9 cellular contexts compared by ENCODE assay signal in genomic region chr5:50966986-50967385, GRCh38.
DNase-seq lines count a peak whose midpoint lies in the region; ATAC-seq and TF ChIP-seq lines count a peak whose summit lies in the region.
"Had no signal": no experiment of that assay in that cellular context is flagged by ENCODE, and none has a peak within 500 bp of the region (broad histone marks: within the 10 kb centered on the region; RNA-seq: fewer than 3 reads in every experiment).

No MANE protein-coding gene starts in this region.

- peak overlapping the region in 1 of 2 donors; percentile 30 for H3K4me3 ChIP-seq in CD4-positive, alpha-beta memory T cell (ENCODE audit: low read length in 2 of 2)
- H3K4me3 ChIP-seq in neural cell (ENCODE audit: low read length), result peak overlapping the region; percentile 66

- H3K36me3 ChIP-seq in CD4-positive, alpha-beta memory T cell (ENCODE audit: insufficient read depth, low read length), result no peaks in the 10 kb centered on the region
- H3K36me3 ChIP-seq in neural cell (ENCODE audit: insufficient read depth, low read length), result no peaks in the 10 kb centered on the region
- H3K36me3 ChIP-seq: neutrophil had no signal

- POLR2A ChIA-PET in CD4-positive, alpha-beta memory T cell (lab: Charles Lee; ENCODE audit: partially characterized antibody), result no interaction called here

- H3K27ac Mint-ChIP-seq in CD4-positive, alpha-beta memory T cell, result peak overlapping the region in 1 of 7 donors; percentile 24
- no peak overlapping the region for H3K27ac Mint-ChIP-seq in effector memory CD8-positive, alpha-beta T cell

- no peaks in the 10 kb centered on the region for H3K36me3 Mint-ChIP-seq in CD4-positive, alpha-beta memory T cell
- H3K36me3 Mint-ChIP-seq in effector memory CD8-positive, alpha-beta T cell (ENCODE audit: insufficient read depth), result no peaks in the 10 kb centered on the region

- H2AFZ ChIP-seq in neural cell (ENCODE audit: low read depth, low read length), result no peak overlapping the region

- H3K4me3 Mint-ChIP-seq in CD4-positive, alpha-beta memory T cell, result peak overlapping the region; percentile 61 to 90 (median 81)
- peak overlapping the region; percentile 81 to 83 for H3K4me3 Mint-ChIP-seq in effector memory CD8-positive, alpha-beta T cell

- no peaks in the 10 kb centered on the region for H4K20me1 ChIP-seq in neural cell (ENCODE audit: insufficient read depth)

- H3K4me2 ChIP-seq in neural cell (ENCODE audit: low read length), result peak overlapping the region; percentile 81

- no peak for TF ChIP-seq CTCF in neural cell (IDR thresholded peaks at IDR 0.05; ENCODE audit: poor library complexity, severe bottlenecking)

- H3K27me3 ChIP-seq in CD4-positive, alpha-beta memory T cell (ENCODE audit: insufficient read depth, low read length), result peaks cover 64% of the 10 kb centered on the region
- peaks cover 12% of the 10 kb centered on the region for H3K27me3 ChIP-seq in neural cell (ENCODE audit: insufficient read depth, low read depth, low read length)

- H3K9me2 ChIP-seq in neural cell (ENCODE audit: insufficient read depth, low read length), result no peaks in the 10 kb centered on the region

- peaks cover 66% of the 10 kb centered on the region for H3K4me1 ChIP-seq in CD4-positive, alpha-beta memory T cell (ENCODE audit: insufficient read depth, low read length)

- H3K27me3 Mint-ChIP-seq in CD4-positive, alpha-beta memory T cell, result peaks cover 59 to 71% of the 10 kb centered on the region in 2 donors
- peaks cover 78 to 87% of the 10 kb centered on the region in 2 donors for H3K27me3 Mint-ChIP-seq in effector memory CD8-positive, alpha-beta T cell

- peaks cover 0 to 18% (median 6%) of the 10 kb centered on the region in 8 donors for H3K9me3 Mint-ChIP-seq in CD4-positive, alpha-beta memory T cell
- H3K9me3 Mint-ChIP-seq in effector memory CD8-positive, alpha-beta T cell, result no peaks in the 10 kb centered on the region

- TF ChIP-seq EP300 in neural cell (conservative IDR thresholded peaks at IDR 0.05; ENCODE audit: poor library complexity, severe bottlenecking), result no peak

- CTCF ChIA-PET in CD4-positive, alpha-beta memory T cell (lab: Charles Lee; ENCODE audit: partially characterized antibody), result interaction anchor here (1.2 to 2.0 kb wide), 3 partner anchors 8 to 1690 kb away, joined by 3 to 8 read pairs (median 4); no protein-coding TSS in a partner anchor

- no peak for TF ChIP-seq RAD21 in neural cell (conservative IDR thresholded peaks at IDR 0.05)

- H3K4me1 Mint-ChIP-seq in CD4-positive, alpha-beta memory T cell, result peaks cover 41 to 68% (median 54%) of the 10 kb centered on the region in 4 donors
- peaks cover 45 to 49% of the 10 kb centered on the region in 2 donors for H3K4me1 Mint-ChIP-seq in effector memory CD8-positive, alpha-beta T cell (ENCODE audit: low read depth in 2 of 2)

- H3K9ac ChIP-seq in neural cell (ENCODE audit: low read length), result peak overlapping the region; percentile 68

- ATAC-seq in effector memory CD8-positive, alpha-beta T cell (replicated peaks), result no peak
- ATAC-seq in HG03521 (IDR thresholded peaks at IDR 0.05; ENCODE audit: unreplicated experiment) (no peak), HG03159 (IDR thresholded peaks at IDR 0.05; ENCODE audit: unreplicated experiment) (no peak)

- H3K79me2 ChIP-seq in neural cell (replicated peaks; ENCODE audit: insufficient read depth, low read length), result peaks cover 37% of the 10 kb centered on the region

- H3K9me3 ChIP-seq in CD4-positive, alpha-beta memory T cell (ENCODE audit: control insufficient read depth in 1 of 2, low read length in 2 of 2), result no peaks in the 10 kb centered on the region
- H3K9me3 ChIP-seq in neural cell (ENCODE audit: low read length), result no peaks in the 10 kb centered on the region
- H3K9me3 ChIP-seq: neutrophil had no signal

- H3K27ac ChIP-seq in CD4-positive, alpha-beta memory T cell (ENCODE audit: low read depth, low read length), result no peak overlapping the region
- H3K27ac ChIP-seq in neural cell (ENCODE audit: low read length), result peak overlapping the region; percentile 78
- H3K27ac ChIP-seq: neutrophil had no signal

- intact Hi-C loops in CD4-positive, alpha-beta memory T cell (cut with micrococcal nuclease), result loop anchor here (10.0 kb wide), 2 partner anchors 1508 to 1948 kb away; no protein-coding TSS in a partner anchor

- no peaks in the 10 kb centered on the region for H3F3A ChIP-seq in neural cell (ENCODE audit: insufficient read depth, low read length, poor library complexity, severe bottlenecking)

- no peak for DNase-seq in CD4-positive, alpha-beta memory T cell
- peak; percentile 33 for DNase-seq in NCI-H146 treated with DMSO at 0.1 percent for 48 hours (lab: John Stamatoyannopoulos, UW; ENCODE audit: unreplicated experiment)
- DNase-seq in effector memory CD8-positive, alpha-beta T cell, result no peak
- DNase-seq in stimulated activated CD4-positive, alpha-beta T cell treated with anti-CD3 and anti-CD28 coated beads, Interleukin-4, amount 100 ng/mL, for 24 hours, result no peak
- DNase-seq in inferior parietal cortex (ENCODE audit: extremely low spot score), result no peak

TF ChIP-seq in neural cell, 6 proteins besides CTCF, POLR2A, EP300 and RAD21:
- TF ChIP-seq REST (IDR thresholded peaks at IDR 0.05; ENCODE audit: borderline replicate concordance) (peak; percentile 10), TAF1 (IDR thresholded peaks at IDR 0.05; ENCODE audit: low read depth) (no peak), POLR2AphosphoS5 (IDR thresholded peaks at IDR 0.05) (no peak)
